Comparison of ENCODE assay signal across 8 cellular contexts in the genomic region with DNA sequence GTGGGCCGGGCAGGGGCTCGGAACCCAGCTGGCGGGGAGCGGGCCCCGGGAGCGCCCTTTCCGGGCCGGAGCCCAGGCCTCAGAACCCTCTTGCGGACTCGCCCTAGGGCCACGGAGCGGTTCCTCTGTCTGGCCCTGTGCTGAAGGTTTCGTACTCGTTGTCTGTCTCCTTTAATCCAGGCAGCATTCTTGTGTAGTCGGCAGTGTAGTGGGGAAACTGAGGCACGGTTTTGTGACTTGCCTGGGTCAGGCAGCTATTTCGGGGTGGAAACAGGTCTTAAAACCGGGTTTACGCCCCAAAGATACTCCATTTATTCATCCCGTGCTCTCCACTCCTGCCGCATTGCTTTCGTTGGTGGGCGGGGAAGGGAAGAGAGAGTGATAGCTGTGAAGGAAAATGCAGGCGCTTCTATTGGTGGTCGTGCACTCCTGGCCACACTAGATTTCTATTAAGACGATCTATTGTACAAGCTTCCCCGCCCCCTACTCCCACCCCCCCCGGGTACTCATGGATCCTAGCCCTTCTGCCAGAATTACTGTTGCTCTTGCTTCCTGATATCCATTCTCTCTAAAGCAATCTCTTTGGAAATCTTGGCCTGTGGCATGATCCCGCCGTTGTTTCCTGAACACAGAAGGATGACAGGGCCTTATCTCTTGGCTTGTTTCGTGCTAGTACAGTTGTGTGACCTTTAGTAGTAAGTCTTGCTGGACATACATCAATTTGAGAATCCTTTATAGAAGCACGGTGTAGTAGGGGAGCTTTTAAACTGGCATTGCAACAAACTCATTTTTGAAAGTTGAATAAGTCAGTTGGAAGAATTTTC. TPM values are rescaled to one million over a fixed set of nuclear protein-coding genes. Genes with fewer than 3 reads are reported as not detected.
A peak's percentile ranks its signal among the peaks of the same experiment; 100 is the strongest.
DNase-seq lines count a peak whose midpoint lies in the region; ATAC-seq, FAIRE-seq and TF ChIP-seq lines count a peak whose summit lies in the region.

No MANE protein-coding gene starts in this region.

- no peaks in the 10 kb centered on the region for H3K9me2 ChIP-seq in OCI-LY1 (ENCODE audit: low read depth, low read length)

- H3K4me3 ChIP-seq in OCI-LY1 (ENCODE audit: low read depth, low read length, poor library complexity, severe bottlenecking) (peak overlapping the region; percentile 94), body of pancreas (peak overlapping the region; percentile 64 to 100), keratinocyte (ENCODE audit: control insufficient read depth in 2 of 3, extremely low read depth in 1 of 3, insufficient read depth in 2 of 3, low read depth in 1 of 3, low read length in 3 of 3) (peak overlapping the region; percentile 96 to 98 (median 97))

- dilution Hi-C loops in keratinocyte (cut with MboI; ENCODE audit: extremely low pct_ligation_motif_present, low sequenced_read_pairs) = no loop called here

- H3K4me1 ChIP-seq in OCI-LY1 (ENCODE audit: insufficient read depth, low read length, severe bottlenecking) (peaks cover 39% of the 10 kb centered on the region), body of pancreas (peaks cover 42% of the 10 kb centered on the region), keratinocyte (ENCODE audit: control insufficient read depth, extremely low read depth, insufficient read depth, low read length) (peaks cover 13% of the 10 kb centered on the region)

- DNase-seq in NCI-H2029 (lab: John Stamatoyannopoulos, UW) (peak; percentile 44), NCI-H2029 treated with DMSO at 0.1 percent for 48 hours (lab: John Stamatoyannopoulos, UW) (no peak), body of pancreas (peak in 1 of 4 donors; percentile 13), keratinocyte (ENCODE audit: low read depth, low spot score) (no peak)
- DNase-seq in stimulated activated CD8-positive, alpha-beta memory T cell treated with anti-CD3 and anti-CD28 coated beads, Interleukin-4, amount 100 ng/mL, for 48 hours = peak; percentile 53

- H3K36me3 ChIP-seq in OCI-LY1 (ENCODE audit: insufficient read depth, low read length) (peaks cover 11% of the 10 kb centered on the region; the same call in 1 of the 2 replicates), body of pancreas (replicated peaks in 1 of 2; ENCODE audit: insufficient read depth in 1 of 2, low read depth in 2 of 2) (no peaks in the 10 kb centered on the region), keratinocyte (ENCODE audit: control insufficient read depth in 2 of 2, extremely low read depth in 1 of 2, insufficient read depth in 2 of 2, low read length in 2 of 2) (peaks cover 0 to 3% of the 10 kb centered on the region in 2 experiments)

- H3K9me3 ChIP-seq in OCI-LY1 (ENCODE audit: low read length) (no peaks in the 10 kb centered on the region), body of pancreas (no peaks in the 10 kb centered on the region), keratinocyte (ENCODE audit: control insufficient read depth, low read depth, low read length) (no peaks in the 10 kb centered on the region)

- no peaks in the 10 kb centered on the region for H3K27me3 ChIP-seq in OCI-LY1 (ENCODE audit: insufficient read depth, low read length)
- H3K27me3 ChIP-seq in body of pancreas = no peaks in the 10 kb centered on the region
- no peaks in the 10 kb centered on the region for H3K27me3 ChIP-seq in keratinocyte (ENCODE audit: control insufficient read depth, extremely low read depth, insufficient read depth, low read length)

- H4K20me1 ChIP-seq in OCI-LY1 (ENCODE audit: insufficient read depth, low read length) (no peaks in the 10 kb centered on the region), keratinocyte (ENCODE audit: control insufficient read depth, extremely low read depth, insufficient read depth, low read length) (no peaks in the 10 kb centered on the region)

- TF ChIP-seq CTCF in OCI-LY1 (IDR thresholded peaks at IDR 0.05; ENCODE audit: low read length) (no peak), body of pancreas (IDR thresholded peaks at IDR 0.05) (no peak), keratinocyte (optimal IDR thresholded peaks at IDR 0.05 in 1 of 3, IDR thresholded peaks at IDR 0.05 in 1 of 3, conservative IDR thresholded peaks at IDR 0.05 in 1 of 3; ENCODE audit: extremely low read depth in 1 of 3, insufficient read depth in 2 of 3, low read length in 3 of 3) (no peak)

- peak overlapping the region; percentile 100 for H3K4me2 ChIP-seq in OCI-LY1 (ENCODE audit: low read length)
- peak overlapping the region; percentile 99 for H3K4me2 ChIP-seq in keratinocyte (ENCODE audit: control insufficient read depth, extremely low read depth, insufficient read depth, low read depth, low read length)

- no peak for TF ChIP-seq POLR2A in body of pancreas (IDR thresholded peaks at IDR 0.05)

- H3F3A ChIP-seq in OCI-LY1 (ENCODE audit: insufficient read depth, low read length) = no peaks in the 10 kb centered on the region

- intact Hi-C loops in body of pancreas (cut with DNase I) = no loop called here

- H3K9ac ChIP-seq in OCI-LY1 (ENCODE audit: low read length) (peak overlapping the region; percentile 96), keratinocyte (ENCODE audit: control insufficient read depth, extremely low read depth, insufficient read depth, low read length) (peak overlapping the region; percentile 93)

- ATAC-seq in HG03025 (IDR thresholded peaks at IDR 0.05; ENCODE audit: low FRiP score, unreplicated experiment) = peak; percentile 11
- no peak for ATAC-seq in body of pancreas
- ATAC-seq in HG02610 (IDR thresholded peaks at IDR 0.05; ENCODE audit: unreplicated experiment) = no peak

- WGBS in body of pancreas, 2 donors = 0% methylated on average over 20 to 32 of the region's 32 CpGs

- H3K27ac ChIP-seq in OCI-LY1 (ENCODE audit: low read depth, low read length, poor library complexity, severe bottlenecking) (peak overlapping the region; percentile 65), body of pancreas (peak overlapping the region; percentile 79 to 98 (median 87)), keratinocyte (ENCODE audit: control insufficient read depth, insufficient read depth, low read length) (peak overlapping the region; percentile 85)

- H2AFZ ChIP-seq in OCI-LY1 (ENCODE audit: low read length) (no peak overlapping the region), keratinocyte (ENCODE audit: control insufficient read depth, low read length) (peak overlapping the region; percentile 85)

- no peaks in the 10 kb centered on the region for H3K9me1 ChIP-seq in keratinocyte (ENCODE audit: control insufficient read depth, extremely low read depth, insufficient read depth, low read length)

- peaks cover 54% of the 10 kb centered on the region for H3K79me2 ChIP-seq in OCI-LY1 (ENCODE audit: insufficient read depth, low read length)
- H3K79me2 ChIP-seq in keratinocyte (ENCODE audit: control insufficient read depth, insufficient read depth, low read length) = peaks cover 55% of the 10 kb centered on the region

- FAIRE-seq in keratinocyte (lab: Jason Lieb, UNC) = peak; percentile 26

RNA-seq across cellular contexts. Expression of a gene that starts 0.8 kb away (rescaled TPM):
- 10 to 100 TPM; 16.8 to 16.9 TPM for total RNA-seq in body of pancreas
- polyA plus RNA-seq in keratinocyte = 20.6 to 51.1 TPM (median 32.6 TPM) in 3 replicates
- 14.3 TPM for polyA plus RNA-seq in keratinocyte (2011; ENCODE audit: low read depth)
- 31.7 and 32.4 TPM in 2 replicates for polyA plus RNA-seq in keratinocyte (2011; cell fraction: cytosol; rRNA removed)
- 55.9 and 57.4 TPM in 2 replicates for polyA plus RNA-seq in keratinocyte (2011; cell fraction: nucleus; rRNA removed)
- 24.0 and 40.7 TPM in 2 replicates for polyA plus RNA-seq in keratinocyte (2012; ENCODE audit: low replicate concordance)
- polyA minus RNA-seq in keratinocyte = 53.8 to 168 TPM (median 65.0 TPM) in 3 replicates
- 23.0 TPM for polyA minus RNA-seq in keratinocyte (2011; cell fraction: cytosol; rRNA and poly(A)+ RNA removed)
- polyA minus RNA-seq in keratinocyte (2011; cell fraction: nucleus; rRNA and poly(A)+ RNA removed) = 24.1 and 44.1 TPM in 2 replicates

RNA-seq across cellular contexts. Expression of a gene that starts 27.9 kb away (rescaled TPM):
- under 1 TPM in 1 of 2 donors, not detected in 1; 0.78 TPM for total RNA-seq in body of pancreas
- polyA plus RNA-seq in keratinocyte = not detected in 3 replicates
- polyA plus RNA-seq in keratinocyte (2011; ENCODE audit: low read depth) = not detected
- polyA plus RNA-seq in keratinocyte (2011; cell fraction: cytosol; rRNA removed) = not detected in 2 replicates
- not detected in 2 replicates for polyA plus RNA-seq in keratinocyte (2011; cell fraction: nucleus; rRNA removed)
- not detected in 2 replicates for polyA plus RNA-seq in keratinocyte (2012; ENCODE audit: low replicate concordance)
- not detected in 3 replicates for polyA minus RNA-seq in keratinocyte
- not detected for polyA minus RNA-seq in keratinocyte (2011; cell fraction: cytosol; rRNA and poly(A)+ RNA removed)
- not detected in 2 replicates for polyA minus RNA-seq in keratinocyte (2011; cell fraction: nucleus; rRNA and poly(A)+ RNA removed)

RNA-seq across cellular contexts. Expression of a gene that starts 49.7 kb away (rescaled TPM):
- 10 to 100 TPM in 1 of 2 donors, 1 to 10 TPM in 1; 9.3 to 10.5 TPM for total RNA-seq in body of pancreas
- 17.8 to 27.2 TPM (median 23.5 TPM) in 3 replicates for polyA plus RNA-seq in keratinocyte
- 29.3 TPM for polyA plus RNA-seq in keratinocyte (2011; ENCODE audit: low read depth)
- 20.4 and 28.5 TPM in 2 replicates for polyA plus RNA-seq in keratinocyte (2011; cell fraction: cytosol; rRNA removed)
- polyA plus RNA-seq in keratinocyte (2011; cell fraction: nucleus; rRNA removed) = 16.4 and 17.8 TPM in 2 replicates
- 17.4 and 22.4 TPM in 2 replicates for polyA plus RNA-seq in keratinocyte (2012; ENCODE audit: low replicate concordance)
- 10.9 to 13.9 TPM (median 12.1 TPM) in 3 replicates for polyA minus RNA-seq in keratinocyte
- polyA minus RNA-seq in keratinocyte (2011; cell fraction: cytosol; rRNA and poly(A)+ RNA removed) = 15.2 TPM
- 5.0 and 9.3 TPM in 2 replicates for polyA minus RNA-seq in keratinocyte (2011; cell fraction: nucleus; rRNA and poly(A)+ RNA removed)

Comparison
In these comparisons a context has a peak if more than half of its experiments do, and no peak if none do; other contexts are left out.
1. DNase-seq: peak in NCI-H2029 (single experiment) and stimulated activated CD8-positive, alpha-beta memory T cell treated with anti-CD3 and anti-CD28 coated beads, Interleukin-4, amount 100 ng/mL, for 48 hours (single experiment); none in NCI-H2029 treated with DMSO at 0.1 percent for 48 hours (single experiment) and keratinocyte (single experiment).
2. Peak in every context shown above with its lines, with median percentiles within 50 percentile points of each other: H3K27ac ChIP-seq and H3K4me3 ChIP-seq.